ENCODE assay signal across 2 cellular contexts in the genomic region with DNA sequence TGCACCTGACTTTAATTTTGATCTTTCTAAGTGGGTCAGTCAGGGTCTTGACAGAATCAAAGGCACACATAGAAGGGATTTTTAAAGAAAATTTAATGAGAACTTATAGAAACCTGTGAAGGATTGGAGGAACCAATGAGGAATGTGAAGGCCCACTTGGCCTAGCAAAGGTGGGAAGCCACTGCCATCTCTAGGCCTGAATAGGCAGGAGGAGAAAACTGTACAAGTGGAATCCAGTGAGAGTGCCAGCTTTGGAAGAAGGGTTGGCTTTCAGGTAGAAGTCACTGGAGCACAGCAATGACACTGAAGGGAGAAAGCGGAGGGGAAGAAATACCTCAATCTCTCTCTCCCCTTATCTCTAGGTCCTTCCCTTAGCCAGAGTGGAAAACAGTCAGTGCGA.
TF ChIP-seq lines count a peak whose summit lies in the region.

No MANE protein-coding gene starts in this region.

TF ChIP-seq in IMR-90, 13 proteins besides CTCF, POLR2A, EP300 and RAD21 (continued from another document):
- TF ChIP-seq, protein P1, sequence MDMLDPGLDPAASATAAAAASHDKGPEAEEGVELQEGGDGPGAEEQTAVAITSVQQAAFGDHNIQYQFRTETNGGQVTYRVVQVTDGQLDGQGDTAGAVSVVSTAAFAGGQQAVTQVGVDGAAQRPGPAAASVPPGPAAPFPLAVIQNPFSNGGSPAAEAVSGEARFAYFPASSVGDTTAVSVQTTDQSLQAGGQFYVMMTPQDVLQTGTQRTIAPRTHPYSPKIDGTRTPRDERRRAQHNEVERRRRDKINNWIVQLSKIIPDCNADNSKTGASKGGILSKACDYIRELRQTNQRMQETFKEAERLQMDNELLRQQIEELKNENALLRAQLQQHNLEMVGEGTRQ (IDR thresholded peaks at IDR 0.05; ENCODE audit: low read depth, low read length): no peak
- TF ChIP-seq CHD1 (IDR thresholded peaks at IDR 0.05; ENCODE audit: low read depth, low read length) (no peak), CEBPB (IDR thresholded peaks at IDR 0.05; ENCODE audit: low read depth, low read length) (no peak)

TF ChIP-seq in neural cell, 6 proteins besides CTCF, POLR2A, EP300 and RAD21 (continued from another document):
- TF ChIP-seq EZH2 (IDR thresholded peaks at IDR 0.05; ENCODE audit: borderline replicate concordance, insufficient read depth, low read length, poor library complexity, severe bottlenecking): no peak
- no peak for TF ChIP-seq POLR2AphosphoS5 (IDR thresholded peaks at IDR 0.05)
- TF ChIP-seq MXI1 (conservative IDR thresholded peaks at IDR 0.05; ENCODE audit: poor library complexity, severe bottlenecking): no peak
- no peak for TF ChIP-seq TAF1 (IDR thresholded peaks at IDR 0.05; ENCODE audit: low read depth)
- TF ChIP-seq SMC3 (conservative IDR thresholded peaks at IDR 0.05; ENCODE audit: poor library complexity): no peak
